20 cellular contexts compared by ENCODE assay signal in the genomic region with DNA sequence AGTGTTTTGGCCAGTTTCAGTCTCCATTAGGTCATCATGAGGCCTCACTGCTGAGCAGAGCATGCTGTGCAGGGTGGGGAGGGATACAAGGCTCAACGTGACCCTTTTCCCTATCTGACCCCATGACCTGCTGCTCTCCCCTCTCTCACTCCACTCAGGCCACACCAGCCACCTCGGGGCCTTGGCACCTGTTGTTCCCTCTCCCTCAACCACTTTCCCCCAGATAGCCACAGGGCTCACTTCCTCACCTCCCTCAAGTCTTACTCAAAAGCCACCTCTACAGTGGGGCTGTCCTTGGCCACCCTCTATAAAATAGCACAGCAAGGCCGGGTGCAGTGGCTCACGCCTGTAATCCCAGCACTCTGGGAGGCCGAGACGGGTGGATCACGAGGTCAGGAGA. TPM values are rescaled to one million over a fixed set of nuclear protein-coding genes. Genes with fewer than 3 reads are reported as not detected.
DNase-seq lines count a peak whose midpoint lies in the region; ATAC-seq and TF ChIP-seq lines count a peak whose summit lies in the region.
"Had no signal": no experiment of that assay in that cellular context is flagged by ENCODE, and none has a peak within 500 bp of the region (broad histone marks: within the 10 kb centered on the region; RNA-seq: fewer than 3 reads in every experiment).

No MANE protein-coding gene starts in this region.

- H2AK9ac ChIP-seq in IMR-90 (replicated peaks; ENCODE audit: low read depth, low read length, poor library complexity) = peak overlapping the region; percentile 26

- CTCF ChIA-PET in IMR-90 (lab: Yijun Ruan, JAX) = no interaction called here
- CTCF ChIA-PET in CD8-positive, alpha-beta T cell (lab: Charles Lee) = interaction anchor here (0.9 kb wide), 1 partner anchor 155 kb away, joined by 4 read pairs; no protein-coding TSS in a partner anchor

- no TSS peak for BruUV-seq in IMR-90 (replicated peaks; lab: Mats Ljungman, UMichigan)

- intact Hi-C loops in IMR-90 (cut with micrococcal nuclease) (no loop called here), body of pancreas (cut with DNase I) (no loop called here)
- intact Hi-C loops in CD8-positive, alpha-beta T cell (cut with DNase I, micrococcal nuclease) = no loop called here

- no peaks in the 10 kb centered on the region for H3K9me3 Mint-ChIP-seq in nephron progenitor cell
- H3K9me3 Mint-ChIP-seq in CD8-positive, alpha-beta T cell = no peaks in the 10 kb centered on the region

- H3K23ac ChIP-seq in IMR-90 (ENCODE audit: low read depth, low read length) = no peak overlapping the region

- H3K4ac ChIP-seq in IMR-90 (ENCODE audit: low read depth, low read length) = no peak overlapping the region

- H3K9ac ChIP-seq in IMR-90 (ENCODE audit: low read depth, low read length) (no peak overlapping the region), skeletal muscle tissue (ENCODE audit: low read depth in 1 of 3, low read length in 3 of 3) (peak overlapping the region in 2 of 3 donors; percentile 42 to 47)

- peak overlapping the region; percentile 16 for H3K4me3 Mint-ChIP-seq in nephron progenitor cell
- no peak overlapping the region for H3K4me3 Mint-ChIP-seq in CD8-positive, alpha-beta T cell

- H2BK120ac ChIP-seq in IMR-90 (ENCODE audit: low read depth, low read length) = no peak overlapping the region

- no peak overlapping the region for H3K27ac Mint-ChIP-seq in nephron progenitor cell
- no peak overlapping the region for H3K27ac Mint-ChIP-seq in CD8-positive, alpha-beta T cell

- H4K8ac ChIP-seq in IMR-90 (ENCODE audit: low read depth in 2 of 2, low read length in 2 of 2) = no peak overlapping the region

- H3K27ac ChIP-seq in IMR-90 (ENCODE audit: insufficient read depth, low read length) = no peak overlapping the region
- peak overlapping the region in 3 of 4 donors; percentile 10 to 69 (median 35) for H3K27ac ChIP-seq in body of pancreas
- peak overlapping the region; percentile 92 for H3K27ac ChIP-seq in skeletal muscle tissue (ENCODE audit: low read depth, low read length)
- no peak overlapping the region for H3K27ac ChIP-seq in CD8-positive, alpha-beta T cell (ENCODE audit: low read depth, low read length)
- H3K27ac ChIP-seq: C4-2B had no signal

- H2BK20ac ChIP-seq in IMR-90 (ENCODE audit: low read depth, low read length) = no peak overlapping the region

- no peak overlapping the region for H3K18ac ChIP-seq in IMR-90 (ENCODE audit: low read depth, low read length)

- no CpG with 5 or more reads among the region's 7 CpGs for WGBS in IMR-90 (ENCODE audit: extremely low coverage in 2 of 2, insufficient read length in 1 of 2), 2 experiments
- 78 to 86% methylated on average over 4 to 7 of the region's 7 CpGs for WGBS in body of pancreas, 2 donors

- TF ChIP-seq CTCF in IMR-90 (conservative IDR thresholded peaks at IDR 0.05; ENCODE audit: low read depth, low read length) (no peak), body of pancreas (IDR thresholded peaks at IDR 0.05) (no peak), nephron progenitor cell (IDR thresholded peaks at IDR 0.05) (no peak)
- no peak for TF ChIP-seq CTCF in CD8-positive, alpha-beta T cell (IDR thresholded peaks at IDR 0.05)

- dilution Hi-C loops in IMR-90 (cut with HindIII; ENCODE audit: low sequenced_read_pairs, unreplicated experiment) = no loop called here

- no peak overlapping the region for H3K4me3 ChIP-seq in IMR-90 (ENCODE audit: insufficient read depth, low read depth, low read length)
- H3K4me3 ChIP-seq in body of pancreas = no peak overlapping the region
- peak overlapping the region in 1 of 3 donors; percentile 3 for H3K4me3 ChIP-seq in skeletal muscle tissue (ENCODE audit: low read length in 3 of 3)
- H3K4me3 ChIP-seq in CD8-positive, alpha-beta T cell (ENCODE audit: low read depth, low read length) = no peak overlapping the region

- no peaks in the 10 kb centered on the region for H3K36me3 ChIP-seq in IMR-90 (ENCODE audit: control insufficient read depth, insufficient read depth, low read length)
- no peaks in the 10 kb centered on the region for H3K36me3 ChIP-seq in body of pancreas (replicated peaks in 1 of 2; ENCODE audit: insufficient read depth in 1 of 2, low read depth in 2 of 2)
- no peaks in the 10 kb centered on the region for H3K36me3 ChIP-seq in skeletal muscle tissue (ENCODE audit: control insufficient read depth in 3 of 3, insufficient read depth in 3 of 3, low read length in 3 of 3)
- no peaks in the 10 kb centered on the region for H3K36me3 ChIP-seq in CD8-positive, alpha-beta T cell (ENCODE audit: insufficient read depth, low read length)

- H3K4me1 Mint-ChIP-seq in nephron progenitor cell = peaks cover 87% of the 10 kb centered on the region
- H3K4me1 Mint-ChIP-seq in CD8-positive, alpha-beta T cell (ENCODE audit: low read depth) = peaks cover 11% of the 10 kb centered on the region

- no peaks in the 10 kb centered on the region for H3K27me3 Mint-ChIP-seq in nephron progenitor cell (ENCODE audit: low read depth, poor library complexity)
- no peaks in the 10 kb centered on the region for H3K27me3 Mint-ChIP-seq in CD8-positive, alpha-beta T cell (ENCODE audit: low read depth)

- H4K20me1 ChIP-seq in IMR-90 (ENCODE audit: insufficient read depth, low read length) = no peaks in the 10 kb centered on the region

- no peak overlapping the region for H3K4me2 ChIP-seq in IMR-90 (ENCODE audit: low read depth, low read length)

- no peak overlapping the region for H2AK5ac ChIP-seq in IMR-90 (ENCODE audit: low read depth, low read length)

- no peak overlapping the region for H3K14ac ChIP-seq in IMR-90 (replicated peaks; ENCODE audit: low read depth, low read length)

- no peak overlapping the region for H2BK15ac ChIP-seq in IMR-90 (ENCODE audit: low read depth, low read length)

- TF ChIP-seq POLR2A in IMR-90 (IDR thresholded peaks at IDR 0.05; ENCODE audit: low read depth, low read length) (no peak), body of pancreas (IDR thresholded peaks at IDR 0.05) (no peak)

- peaks cover 4% of the 10 kb centered on the region for H3K9me1 ChIP-seq in IMR-90 (ENCODE audit: insufficient read depth, low read length)

- no peak overlapping the region for H2AFZ ChIP-seq in IMR-90 (replicated peaks; ENCODE audit: low read length, poor library complexity)

- ATAC-seq in IMR-90 (ENCODE audit: low read depth) (no peak), body of pancreas (no peak), GM18858 (IDR thresholded peaks at IDR 0.05; ENCODE audit: unreplicated experiment) (no peak)
- no peak for ATAC-seq in CD8-positive, alpha-beta T cell
- ATAC-seq: Panc1, Right ventricle myocardium inferior had no signal

- POLR2A ChIA-PET in IMR-90 (lab: Charles Lee; ENCODE audit: unreplicated experiment) = no interaction called here
- POLR2A ChIA-PET in CD8-positive, alpha-beta T cell (lab: Charles Lee) = no interaction called here

- H4K91ac ChIP-seq in IMR-90 (ENCODE audit: insufficient read depth, low read depth, low read length) = no peak overlapping the region

- no peaks in the 10 kb centered on the region for H3K27me3 ChIP-seq in IMR-90 (ENCODE audit: control insufficient read depth, insufficient read depth, low read length)
- no peaks in the 10 kb centered on the region for H3K27me3 ChIP-seq in body of pancreas
- H3K27me3 ChIP-seq in skeletal muscle tissue (ENCODE audit: control insufficient read depth in 3 of 3, insufficient read depth in 3 of 3, low read length in 3 of 3) = no peaks in the 10 kb centered on the region
- no peaks in the 10 kb centered on the region for H3K27me3 ChIP-seq in CD8-positive, alpha-beta T cell (ENCODE audit: insufficient read depth, low read length)

- H3K9me3 ChIP-seq in IMR-90 (ENCODE audit: control insufficient read depth, insufficient read depth, low read length) = no peaks in the 10 kb centered on the region
- H3K9me3 ChIP-seq in body of pancreas = no peaks in the 10 kb centered on the region
- H3K9me3 ChIP-seq in skeletal muscle tissue (ENCODE audit: control insufficient read depth in 3 of 3, low read length in 3 of 3) = no peaks in the 10 kb centered on the region
- no peaks in the 10 kb centered on the region for H3K9me3 ChIP-seq in CD8-positive, alpha-beta T cell (ENCODE audit: low read length)

- H3K36me3 Mint-ChIP-seq in nephron progenitor cell (ENCODE audit: low read depth) = peaks cover 6% of the 10 kb centered on the region
- no peaks in the 10 kb centered on the region for H3K36me3 Mint-ChIP-seq in CD8-positive, alpha-beta T cell

- TF ChIP-seq RAD21 in IMR-90 (IDR thresholded peaks at IDR 0.05; ENCODE audit: low read length) = no peak

- H4K5ac ChIP-seq in IMR-90 (ENCODE audit: low read depth, low read length) = no peak overlapping the region

- peaks cover 6% of the 10 kb centered on the region for H3K4me1 ChIP-seq in IMR-90 (ENCODE audit: control insufficient read depth, insufficient read depth, low read length)
- H3K4me1 ChIP-seq in body of pancreas = peaks cover 56% of the 10 kb centered on the region
- H3K4me1 ChIP-seq in skeletal muscle tissue (ENCODE audit: control insufficient read depth in 3 of 3, insufficient read depth in 3 of 3, low read length in 3 of 3) = peaks cover 77 to 89% (median 85%) of the 10 kb centered on the region in 3 donors
- H3K4me1 ChIP-seq in CD8-positive, alpha-beta T cell (ENCODE audit: insufficient read depth, low read length) = peaks cover 12% of the 10 kb centered on the region

- no peak overlapping the region for H3K56ac ChIP-seq in IMR-90 (ENCODE audit: extremely low read depth, insufficient read depth, low read length)

- peaks cover 30 to 71% of the 10 kb centered on the region in 2 experiments for H3K79me1 ChIP-seq in IMR-90 (ENCODE audit: low read depth in 1 of 2, low read length in 2 of 2)

- in situ Hi-C loops in IMR-90 (cut with MboI; ENCODE audit: low sequenced_read_pairs) = no loop called here

- no peak overlapping the region for H2BK5ac ChIP-seq in IMR-90 (ENCODE audit: low read depth, low read length, poor library complexity, severe bottlenecking)

- DNase-seq in IMR-90 (no peak), body of pancreas (no peak), nephron progenitor cell (no peak), COR-L47 (lab: John Stamatoyannopoulos, UW) (no peak)
- DNase-seq in CD8-positive, alpha-beta T cell = no peak
- DNase-seq in activated T-cell treated with anti-CD3 and anti-CD28 coated beads, Interleukin-2, amount 50 U/mL, for 1 hour = no peak
- DNase-seq: DMS 273 treated with DMSO at 0.1 percent for 48 hours, DND-41, GOT3, NCI-H1048, NCI-H1436, NCI-H2029 treated with DMSO at 0.1 percent for 48 hours, NCI-H446 treated with DMSO at 0.1 percent for 48 hours, NCI-H69, SW 1271 had no signal

RNA-seq across cellular contexts. Expression of gene SH3PXD2A, which starts 13.9 kb away (rescaled TPM):
- total RNA-seq in IMR-90 (2012; rRNA removed) (6.3 and 6.7 TPM in 2 replicates), body of pancreas (1 to 10 TPM; 7.3 to 9.9 TPM), skeletal muscle tissue (30.3 TPM)
- 23.0 and 26.3 TPM in 2 replicates for polyA plus RNA-seq in IMR-90 (2012; rRNA removed)
- 10.2 and 16.7 TPM in 2 replicates for polyA plus RNA-seq in IMR-90 (2012; cell fraction: cytosol; rRNA removed)
- 51.9 and 61.4 TPM in 2 replicates for polyA plus RNA-seq in IMR-90 (2012; cell fraction: nucleus; rRNA removed; ENCODE audit: low replicate concordance)
- 1 to 10 TPM; 7.6 to 9.2 TPM for total RNA-seq in CD8-positive, alpha-beta T cell

Comparison
In these comparisons a context has a peak if more than half of its experiments do, and no peak if none do; other contexts are left out.
1. H3K27ac ChIP-seq: peak in body of pancreas (3 of 4) and skeletal muscle tissue (single experiment); none in IMR-90 (single experiment) and CD8-positive, alpha-beta T cell (single experiment).